8 cellular contexts compared by ENCODE assay signal in the genomic region with DNA sequence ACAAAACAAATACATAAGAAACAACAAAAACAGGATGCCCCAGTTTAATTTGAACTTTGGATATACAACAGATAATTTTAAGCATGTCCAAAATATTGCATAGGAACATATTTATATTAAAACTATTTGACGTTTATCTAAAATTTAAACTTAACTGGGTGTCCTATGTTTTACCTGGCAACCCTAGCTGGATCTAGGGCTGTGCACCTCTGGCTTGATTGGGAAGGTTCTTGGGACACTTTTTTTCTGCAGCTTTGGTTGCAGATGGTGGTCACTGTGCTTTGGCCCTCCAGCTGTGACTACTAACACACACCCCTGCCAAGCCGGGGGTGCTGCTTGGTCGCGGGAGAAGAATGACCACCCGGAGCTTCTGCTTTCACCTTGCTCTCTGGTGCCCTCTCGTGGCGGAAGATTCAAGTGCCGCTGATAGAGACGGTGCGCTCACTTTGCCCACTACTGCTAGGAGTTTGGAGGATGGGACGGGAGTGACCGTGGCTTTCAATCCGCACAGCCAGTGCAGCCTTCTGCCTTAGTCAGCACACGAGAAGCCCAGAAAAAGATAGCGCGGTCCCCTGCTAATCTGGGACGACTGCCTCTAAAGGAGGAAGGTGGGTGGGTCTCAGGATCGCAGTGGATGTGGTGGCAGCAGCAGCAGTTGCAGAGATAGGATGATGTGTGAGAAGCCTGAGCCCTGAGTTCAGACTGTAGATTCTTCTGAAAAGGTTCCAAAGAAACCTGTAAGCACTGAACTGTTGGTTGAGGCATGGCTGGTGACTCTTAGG. TPM values are rescaled to one million over a fixed set of nuclear protein-coding genes. Genes with fewer than 3 reads are reported as not detected.
DNase-seq lines count a peak whose midpoint lies in the region; ATAC-seq and TF ChIP-seq lines count a peak whose summit lies in the region.

No MANE protein-coding gene starts in this region.

- H3K9me3 ChIP-seq in Loucy (ENCODE audit: insufficient read depth, low read depth, low read length) (no peaks in the 10 kb centered on the region), heart left ventricle (no peaks in the 10 kb centered on the region)

- 3 to 5% (median 4%) methylated on average over 18 of the region's 18 CpGs for whole genome bisulfite sequencing in heart left ventricle, 4 donors

- DNase-seq in GM04503 (ENCODE audit: low read depth) (peak; percentile 13), SKM-1 treated with dmso at 0.1 percent for 144 hours (lab: John Stamatoyannopoulos, UW; ENCODE audit: unreplicated experiment) (peak; percentile 44), heart left ventricle (peak; percentile 60 to 82 (median 73)), posterior vena cava (ENCODE audit: low spot score) (peak; percentile 91), ureter (ENCODE audit: low spot score) (peak; percentile 80)
- DNase-seq in activated naive CD8-positive, alpha-beta T cell treated with anti-CD3 and anti-CD28 coated beads, Interleukin-2, amount 50 U/mL, for 24 hours: peak; percentile 86

- H3K36me3 Mint-ChIP-seq in activated naive CD8-positive, alpha-beta T cell treated with anti-CD3 and anti-CD28 coated beads, Interleukin-2, amount 50 U/mL, for 24 hours (ENCODE audit: low read depth): no peaks in the 10 kb centered on the region

- H3K4me3 Mint-ChIP-seq in activated naive CD8-positive, alpha-beta T cell treated with anti-CD3 and anti-CD28 coated beads, Interleukin-2, amount 50 U/mL, for 24 hours: no peak overlapping the region

- no peaks in the 10 kb centered on the region for H3F3A ChIP-seq in Loucy (ENCODE audit: low read depth)

- H3K27ac Mint-ChIP-seq in activated naive CD8-positive, alpha-beta T cell treated with anti-CD3 and anti-CD28 coated beads, Interleukin-2, amount 50 U/mL, for 24 hours: no peak overlapping the region

- TF ChIP-seq CTCF in Loucy (conservative IDR thresholded peaks at IDR 0.05; ENCODE audit: low read length) (peak; percentile 89), heart left ventricle (IDR thresholded peaks at IDR 0.05) (peak; percentile 75 to 92 (median 85))

- no peaks in the 10 kb centered on the region for H3K36me3 ChIP-seq in Loucy (ENCODE audit: insufficient read depth, low read length)
- no peaks in the 10 kb centered on the region for H3K36me3 ChIP-seq in heart left ventricle

- no peaks in the 10 kb centered on the region for H4K20me1 ChIP-seq in Loucy (ENCODE audit: insufficient read depth, low read length, poor library complexity, severe bottlenecking)

- peaks cover 5% of the 10 kb centered on the region for H3K4me1 Mint-ChIP-seq in activated naive CD8-positive, alpha-beta T cell treated with anti-CD3 and anti-CD28 coated beads, Interleukin-2, amount 50 U/mL, for 24 hours

- H3K9me3 Mint-ChIP-seq in activated naive CD8-positive, alpha-beta T cell treated with anti-CD3 and anti-CD28 coated beads, Interleukin-2, amount 50 U/mL, for 24 hours: no peaks in the 10 kb centered on the region

- H3K27me3 ChIP-seq in Loucy (ENCODE audit: insufficient read depth, low read length, poor library complexity, severe bottlenecking) (no peaks in the 10 kb centered on the region), heart left ventricle (peaks cover 0 to 38% (median 3%) of the 10 kb centered on the region in 9 donors)

- H3K27ac ChIP-seq in heart left ventricle: no peak overlapping the region

- peaks cover 21% of the 10 kb centered on the region for H3K27me3 Mint-ChIP-seq in activated naive CD8-positive, alpha-beta T cell treated with anti-CD3 and anti-CD28 coated beads, Interleukin-2, amount 50 U/mL, for 24 hours

- no peaks in the 10 kb centered on the region for H3K4me1 ChIP-seq in Loucy (ENCODE audit: insufficient read depth, low read length, poor library complexity, severe bottlenecking)
- peaks cover 0 to 7% (median 0%) of the 10 kb centered on the region in 12 donors for H3K4me1 ChIP-seq in heart left ventricle

- H3K9ac ChIP-seq in Loucy (ENCODE audit: low read depth, low read length, poor library complexity, severe bottlenecking): no peak overlapping the region

- no peak overlapping the region for H3K4me2 ChIP-seq in Loucy (ENCODE audit: low read depth, low read length, poor library complexity, severe bottlenecking)

- no peak overlapping the region for H2AFZ ChIP-seq in Loucy (ENCODE audit: low read length)

- intact Hi-C loops in heart left ventricle (cut with DNase I): loop anchor here in 4 of 10 donors (5.0 to 10.0 kb wide), 3 partner anchors 64 to 216 kb away; no protein-coding TSS in a partner anchor
- intact Hi-C loops in posterior vena cava (cut with DNase I): no loop called here

- no peak for TF ChIP-seq POLR2A in heart left ventricle (IDR thresholded peaks at IDR 0.05)

- H3K79me2 ChIP-seq in Loucy (ENCODE audit: insufficient read depth, low read length): no peaks in the 10 kb centered on the region

- H3K4me3 ChIP-seq in Loucy (ENCODE audit: low read length, poor library complexity, severe bottlenecking): no peak overlapping the region
- no peak overlapping the region for H3K4me3 ChIP-seq in heart left ventricle

- H3K9me2 ChIP-seq in Loucy (replicated peaks; ENCODE audit: low read depth, low read length): no peaks in the 10 kb centered on the region

- ATAC-seq in activated naive CD8-positive, alpha-beta T cell treated with anti-CD3 and anti-CD28 coated beads, Interleukin-2, amount 50 U/mL, for 24 hours: no peak
- ATAC-seq in heart left ventricle (peak in 3 of 4 donors; percentile 56 to 84 (median 67)), GM19397 (IDR thresholded peaks at IDR 0.05; ENCODE audit: unreplicated experiment) (no peak)

RNA-seq across cellular contexts. Expression of a gene that starts 6.7 kb away (rescaled TPM):
- total RNA-seq in heart left ventricle (not detected), posterior vena cava (not detected), ureter (not detected)
- polyA plus RNA-seq in heart left ventricle: not detected

Comparison
In these comparisons a context has a peak if more than half of its experiments do, and no peak if none do; other contexts are left out.
1. DNase-seq: peak in every context shown above with its lines; median percentile 91 in posterior vena cava; 86 in activated naive CD8-positive, alpha-beta T cell treated with anti-CD3 and anti-CD28 coated beads, Interleukin-2, amount 50 U/mL, for 24 hours; 80 in ureter; 73 in heart left ventricle; 44 in SKM-1 treated with dmso at 0.1 percent for 144 hours; 13 in GM04503.
2. ATAC-seq: peak in heart left ventricle (3 of 4); none in activated naive CD8-positive, alpha-beta T cell treated with anti-CD3 and anti-CD28 coated beads, Interleukin-2, amount 50 U/mL, for 24 hours (single experiment) and GM19397 (single experiment).